1 cellular context compared by ENCODE assay signal in the genomic region with DNA sequence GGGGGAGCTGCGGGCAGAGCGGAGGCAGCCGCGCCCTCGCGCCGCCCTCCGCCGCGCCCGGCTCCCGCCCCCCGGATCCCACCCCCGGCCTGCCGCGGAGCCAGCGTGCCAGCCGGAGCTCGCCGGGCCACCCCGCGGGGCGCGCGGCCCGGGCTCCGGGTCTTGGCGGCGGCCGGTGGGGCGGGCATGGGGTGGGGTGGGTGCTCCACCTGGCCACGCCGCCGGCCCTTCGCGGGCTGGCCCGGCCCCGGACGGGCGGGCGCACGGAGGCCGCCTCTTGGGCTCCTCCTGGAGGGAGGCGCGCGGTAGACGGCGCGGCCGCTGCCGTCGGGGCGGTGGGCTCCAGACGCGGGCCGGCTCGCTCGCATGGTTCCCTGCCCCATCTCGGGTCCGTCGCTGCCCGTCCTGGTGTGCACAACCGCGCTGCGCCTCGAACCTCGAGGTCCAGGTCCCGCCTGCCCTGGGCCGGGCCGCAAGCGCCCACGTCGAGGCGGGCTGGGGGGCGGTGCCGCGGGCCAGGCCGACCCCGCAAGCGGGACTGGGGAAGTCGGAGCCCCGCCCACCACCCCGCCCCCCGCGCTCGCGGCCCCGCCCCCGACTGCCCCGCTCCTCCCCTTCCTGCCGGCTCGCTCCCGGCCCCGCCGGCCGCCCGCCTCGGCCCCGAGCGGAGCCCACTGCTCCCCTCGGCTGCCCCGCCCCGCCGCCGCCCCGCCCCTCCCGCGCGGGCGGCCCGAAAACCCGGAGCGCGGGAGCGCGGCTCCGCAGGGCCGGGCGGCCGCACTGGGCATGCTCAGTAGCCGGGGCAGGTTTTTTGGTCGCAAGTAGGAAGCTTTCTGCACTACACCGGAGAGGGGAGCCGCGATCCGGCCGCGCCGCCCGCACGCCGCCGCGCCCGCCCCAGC.
A peak's percentile ranks its signal among the peaks of the same experiment; 100 is the strongest.
TF ChIP-seq lines count a peak whose summit lies in the region.

Gene CDYL (plus strand): TSS at position 814 of the 902 bp plus-strand sequence. CDS start 380 bp downstream, outside the sequence.

TF ChIP-seq in HepG2, 621 proteins besides CTCF, POLR2A, EP300 and RAD21 (continued from another document and continues in another):
- TF ChIP-seq, protein P1, sequence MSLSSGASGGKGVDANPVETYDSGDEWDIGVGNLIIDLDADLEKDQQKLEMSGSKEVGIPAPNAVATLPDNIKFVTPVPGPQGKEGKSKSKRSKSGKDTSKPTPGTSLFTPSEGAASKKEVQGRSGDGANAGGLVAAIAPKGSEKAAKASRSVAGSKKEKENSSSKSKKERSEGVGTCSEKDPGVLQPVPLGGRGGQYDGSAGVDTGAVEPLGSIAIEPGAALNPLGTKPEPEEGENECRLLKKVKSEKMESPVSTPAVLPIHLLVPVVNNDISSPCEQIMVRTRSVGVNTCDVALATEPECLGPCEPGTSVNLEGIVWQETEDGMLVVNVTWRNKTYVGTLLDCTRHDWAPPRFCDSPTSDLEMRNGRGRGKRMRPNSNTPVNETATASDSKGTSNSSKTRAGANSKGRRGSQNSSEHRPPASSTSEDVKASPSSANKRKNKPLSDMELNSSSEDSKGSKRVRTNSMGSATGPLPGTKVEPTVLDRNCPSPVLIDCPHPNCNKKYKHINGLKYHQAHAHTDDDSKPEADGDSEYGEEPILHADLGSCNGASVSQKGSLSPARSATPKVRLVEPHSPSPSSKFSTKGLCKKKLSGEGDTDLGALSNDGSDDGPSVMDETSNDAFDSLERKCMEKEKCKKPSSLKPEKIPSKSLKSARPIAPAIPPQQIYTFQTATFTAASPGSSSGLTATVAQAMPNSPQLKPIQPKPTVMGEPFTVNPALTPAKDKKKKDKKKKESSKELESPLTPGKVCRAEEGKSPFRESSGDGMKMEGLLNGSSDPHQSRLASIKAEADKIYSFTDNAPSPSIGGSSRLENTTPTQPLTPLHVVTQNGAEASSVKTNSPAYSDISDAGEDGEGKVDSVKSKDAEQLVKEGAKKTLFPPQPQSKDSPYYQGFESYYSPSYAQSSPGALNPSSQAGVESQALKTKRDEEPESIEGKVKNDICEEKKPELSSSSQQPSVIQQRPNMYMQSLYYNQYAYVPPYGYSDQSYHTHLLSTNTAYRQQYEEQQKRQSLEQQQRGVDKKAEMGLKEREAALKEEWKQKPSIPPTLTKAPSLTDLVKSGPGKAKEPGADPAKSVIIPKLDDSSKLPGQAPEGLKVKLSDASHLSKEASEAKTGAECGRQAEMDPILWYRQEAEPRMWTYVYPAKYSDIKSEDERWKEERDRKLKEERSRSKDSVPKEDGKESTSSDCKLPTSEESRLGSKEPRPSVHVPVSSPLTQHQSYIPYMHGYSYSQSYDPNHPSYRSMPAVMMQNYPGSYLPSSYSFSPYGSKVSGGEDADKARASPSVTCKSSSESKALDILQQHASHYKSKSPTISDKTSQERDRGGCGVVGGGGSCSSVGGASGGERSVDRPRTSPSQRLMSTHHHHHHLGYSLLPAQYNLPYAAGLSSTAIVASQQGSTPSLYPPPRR (CRISPR knock-in tag; IDR thresholded peaks at IDR 0.05; ENCODE audit: borderline replicate concordance): no peak
- TF ChIP-seq MAF1 (CRISPR knock-in tag; IDR thresholded peaks at IDR 0.05; ENCODE audit: borderline replicate concordance) (no peak), PLRG1 (conservative IDR thresholded peaks at IDR 0.05) (no peak), EHMT2 (IDR thresholded peaks at IDR 0.05; ENCODE audit: borderline replicate concordance, low read depth, low read length) (no peak), FOXM1 (CRISPR knock-in tag; IDR thresholded peaks at IDR 0.05) (peak; percentile 46; the same call in 1 of the 2 replicates), ZBTB37 (CRISPR knock-in tag; IDR thresholded peaks at IDR 0.05) (no peak), ZNF318 (CRISPR knock-in tag; IDR thresholded peaks at IDR 0.05) (no peak), NFE2 (CRISPR knock-in tag; IDR thresholded peaks at IDR 0.05) (no peak), RARA (CRISPR knock-in tag; IDR thresholded peaks at IDR 0.05) (no peak), BATF2 (CRISPR knock-in tag; IDR thresholded peaks at IDR 0.05) (no peak), TBX2 (CRISPR knock-in tag; IDR thresholded peaks at IDR 0.05; ENCODE audit: borderline replicate concordance) (no peak), CREM (IDR thresholded peaks at IDR 0.05) (no peak), CREM (CRISPR knock-in tag; IDR thresholded peaks at IDR 0.05) (no peak), ZNF616 (CRISPR knock-in tag; IDR thresholded peaks at IDR 0.05; ENCODE audit: low read depth) (0 out of 2 replicates have a peak, but pooled peaks have one; percentile 77), ZBTB4 (CRISPR knock-in tag; IDR thresholded peaks at IDR 0.05; ENCODE audit: borderline replicate concordance) (no peak), FOXA1 (IDR thresholded peaks at IDR 0.05) (no peak), FOXA1 (CRISPR knock-in tag; IDR thresholded peaks at IDR 0.05) (no peak), ZNF20 (CRISPR knock-in tag; IDR thresholded peaks at IDR 0.05) (no peak), ZNF772 (CRISPR knock-in tag; IDR thresholded peaks at IDR 0.05) (no peak), DNMT1 (CRISPR knock-in tag; IDR thresholded peaks at IDR 0.05) (peak; percentile 88; the same call in 1 of the 2 replicates), ZIK1 (CRISPR knock-in tag; IDR thresholded peaks at IDR 0.05; ENCODE audit: borderline replicate concordance, low read depth) (no peak), ZNF782 (CRISPR knock-in tag; IDR thresholded peaks at IDR 0.05; ENCODE audit: borderline replicate concordance) (no peak; the same call in 1 of the 2 replicates), ZNF333 (CRISPR knock-in tag; IDR thresholded peaks at IDR 0.05; ENCODE audit: borderline replicate concordance) (no peak), AKAP8 (CRISPR knock-in tag; IDR thresholded peaks at IDR 0.05) (no peak), NR3C1 (CRISPR knock-in tag; IDR thresholded peaks at IDR 0.05) (no peak), NPAS2 (CRISPR knock-in tag; IDR thresholded peaks at IDR 0.05; ENCODE audit: borderline replicate concordance) (no peak), ZNF850 (CRISPR knock-in tag; conservative IDR thresholded peaks at IDR 0.05) (no peak)
- TF ChIP-seq, protein P2, sequence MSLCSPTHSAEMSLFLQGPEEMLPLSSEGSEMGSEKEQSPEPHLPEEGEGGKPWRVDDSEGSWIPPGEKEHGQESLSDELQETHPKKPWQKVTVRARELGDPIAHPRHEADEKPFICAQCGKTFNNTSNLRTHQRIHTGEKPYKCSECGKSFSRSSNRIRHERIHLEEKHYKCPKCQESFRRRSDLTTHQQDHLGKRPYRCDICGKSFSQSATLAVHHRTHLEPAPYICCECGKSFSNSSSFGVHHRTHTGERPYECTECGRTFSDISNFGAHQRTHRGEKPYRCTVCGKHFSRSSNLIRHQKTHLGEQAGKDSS (CRISPR knock-in tag; IDR thresholded peaks at IDR 0.05; ENCODE audit: borderline replicate concordance, low read depth): no peak
- TF ChIP-seq, protein P3, sequence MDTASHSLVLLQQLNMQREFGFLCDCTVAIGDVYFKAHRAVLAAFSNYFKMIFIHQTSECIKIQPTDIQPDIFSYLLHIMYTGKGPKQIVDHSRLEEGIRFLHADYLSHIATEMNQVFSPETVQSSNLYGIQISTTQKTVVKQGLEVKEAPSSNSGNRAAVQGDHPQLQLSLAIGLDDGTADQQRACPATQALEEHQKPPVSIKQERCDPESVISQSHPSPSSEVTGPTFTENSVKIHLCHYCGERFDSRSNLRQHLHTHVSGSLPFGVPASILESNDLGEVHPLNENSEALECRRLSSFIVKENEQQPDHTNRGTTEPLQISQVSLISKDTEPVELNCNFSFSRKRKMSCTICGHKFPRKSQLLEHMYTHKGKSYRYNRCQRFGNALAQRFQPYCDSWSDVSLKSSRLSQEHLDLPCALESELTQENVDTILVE (CRISPR knock-in tag; IDR thresholded peaks at IDR 0.05): peak; percentile 36; the same call in 1 of the 2 replicates
- TF ChIP-seq, protein P4, sequence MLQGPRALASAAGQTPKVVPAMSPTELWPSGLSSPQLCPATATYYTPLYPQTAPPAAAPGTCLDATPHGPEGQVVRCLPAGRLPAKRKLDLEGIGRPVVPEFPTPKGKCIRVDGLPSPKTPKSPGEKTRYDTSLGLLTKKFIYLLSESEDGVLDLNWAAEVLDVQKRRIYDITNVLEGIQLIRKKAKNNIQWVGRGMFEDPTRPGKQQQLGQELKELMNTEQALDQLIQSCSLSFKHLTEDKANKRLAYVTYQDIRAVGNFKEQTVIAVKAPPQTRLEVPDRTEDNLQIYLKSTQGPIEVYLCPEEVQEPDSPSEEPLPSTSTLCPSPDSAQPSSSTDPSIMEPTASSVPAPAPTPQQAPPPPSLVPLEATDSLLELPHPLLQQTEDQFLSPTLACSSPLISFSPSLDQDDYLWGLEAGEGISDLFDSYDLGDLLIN (CRISPR knock-in tag; IDR thresholded peaks at IDR 0.05; ENCODE audit: borderline replicate concordance): no peak
